21 cellular contexts compared by ENCODE assay signal in the genomic region with DNA sequence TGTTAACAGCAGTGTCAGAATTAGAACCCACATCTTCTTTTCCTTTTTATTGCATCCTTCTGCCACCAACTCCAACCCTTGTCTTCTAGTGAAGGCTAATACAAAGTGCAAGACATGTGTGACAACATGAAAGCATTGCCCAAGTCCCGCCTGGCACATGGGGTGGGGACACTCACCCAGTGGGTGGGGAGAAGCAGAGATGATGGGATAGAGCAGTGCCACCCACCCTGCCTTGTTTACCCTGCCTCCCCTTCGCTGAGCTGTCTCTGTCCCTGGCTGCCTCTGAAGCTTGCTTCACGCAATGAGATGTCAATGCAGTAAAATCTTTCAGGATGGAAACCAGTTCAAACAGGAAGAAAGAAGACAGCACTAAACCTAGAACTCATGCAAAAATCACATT.
DNase-seq lines count a peak whose midpoint lies in the region; ATAC-seq lines count a peak whose summit lies in the region.
"Had no signal": no experiment of that assay in that cellular context is flagged by ENCODE, and none has a peak within 500 bp of the region (broad histone marks: within the 10 kb centered on the region; RNA-seq: fewer than 3 reads in every experiment).

No MANE protein-coding gene starts in this region.

- H3K27me3 Mint-ChIP-seq in activated CD4-positive, alpha-beta T cell treated with anti-CD3 and anti-CD28 coated beads, Interleukin-2, amount 10 ng/mL, durations not matched to agents 24 days and 14 days = no peaks in the 10 kb centered on the region
- H3K27me3 Mint-ChIP-seq in effector memory CD8-positive, alpha-beta T cell = no peaks in the 10 kb centered on the region
- no peaks in the 10 kb centered on the region for H3K27me3 Mint-ChIP-seq in stimulated activated naive B cell treated with anti-CD40 and anti-IgM and Interleukin-4, amounts not matched to agents 10 μg/mL and 1 μg/mL and 100 μg/mL, for 72 hours

- DNase-seq in activated CD4-positive, alpha-beta T cell treated with anti-CD3 and anti-CD28 coated beads, Interleukin-2, amount 10 ng/mL, durations not matched to agents 24 days and 14 days = no peak
- no peak for DNase-seq in activated CD4-positive, alpha-beta T cell treated with anti-CD3 and anti-CD28 coated beads, Interleukin-2, amount 50 U/mL, for 1 hour
- DNase-seq in NCI-H69 (lab: John Stamatoyannopoulos, UW) (peak; percentile 55), RPMI8226 (no peak)
- DNase-seq in effector memory CD8-positive, alpha-beta T cell = no peak
- DNase-seq in stimulated activated naive B cell treated with anti-CD40 and anti-IgM and Interleukin-4, amounts not matched to agents 10 μg/mL and 1 μg/mL and 100 μg/mL, for 72 hours = no peak
- DNase-seq: activated CD4-positive, alpha-beta T cell treated with anti-CD3 and anti-CD28 coated beads for 1 hour; activated effector memory CD4-positive, alpha-beta T cell treated with anti-CD3 and anti-CD28 coated beads, Interleukin-2, amount 50 U/mL, for 16 hours; central memory CD4-positive, alpha-beta T cell; dorsolateral prefrontal cortex; NCI-H1436; NCI-H510A treated with DMSO at 0.1 percent for 48 hours; pancreas; right cardiac atrium; SIG-M5; stimulated activated CD4-positive, alpha-beta T cell treated with anti-CD3 and anti-CD28 coated beads, Interleukin-12 subunit alpha, Interleukin-12 subunit beta, amount 100 ng/mL, for 4 hours; stimulated activated CD4-positive, alpha-beta T cell treated with anti-CD3 and anti-CD28 coated beads, Interleukin-4, amount 100 ng/mL, for 4 hours; SW 1271 had no signal

- intact Hi-C loops in activated CD4-positive, alpha-beta T cell treated with anti-CD3 and anti-CD28 coated beads, Interleukin-2, amount 10 ng/mL, durations not matched to agents 24 days and 14 days (cut with micrococcal nuclease) = no loop called here

- ATAC-seq in effector memory CD8-positive, alpha-beta T cell (replicated peaks) = no peak
- ATAC-seq in stimulated activated naive B cell treated with anti-CD40 and anti-IgM and Interleukin-4, amounts not matched to agents 10 μg/mL and 1 μg/mL and 100 μg/mL, for 72 hours (replicated peaks) = no peak
- ATAC-seq in HG03521 (IDR thresholded peaks at IDR 0.05; ENCODE audit: unreplicated experiment) (no peak), GM21360 (IDR thresholded peaks at IDR 0.05; ENCODE audit: unreplicated experiment) (no peak)
- ATAC-seq: pancreas, right cardiac atrium had no signal

- no peak overlapping the region for H3K4me3 Mint-ChIP-seq in activated CD4-positive, alpha-beta T cell treated with anti-CD3 and anti-CD28 coated beads, Interleukin-2, amount 10 ng/mL, durations not matched to agents 24 days and 14 days
- no peak overlapping the region for H3K4me3 Mint-ChIP-seq in effector memory CD8-positive, alpha-beta T cell
- no peak overlapping the region for H3K4me3 Mint-ChIP-seq in stimulated activated naive B cell treated with anti-CD40 and anti-IgM and Interleukin-4, amounts not matched to agents 10 μg/mL and 1 μg/mL and 100 μg/mL, for 72 hours
- H3K4me3 Mint-ChIP-seq: nephron had no signal

- peaks cover 39% of the 10 kb centered on the region for H3K36me3 Mint-ChIP-seq in activated CD4-positive, alpha-beta T cell treated with anti-CD3 and anti-CD28 coated beads, Interleukin-2, amount 10 ng/mL, durations not matched to agents 24 days and 14 days (ENCODE audit: low read depth)
- peaks cover 22% of the 10 kb centered on the region for H3K36me3 Mint-ChIP-seq in effector memory CD8-positive, alpha-beta T cell (ENCODE audit: insufficient read depth)
- peaks cover 25 to 47% of the 10 kb centered on the region in 2 donors for H3K36me3 Mint-ChIP-seq in stimulated activated naive B cell treated with anti-CD40 and anti-IgM and Interleukin-4, amounts not matched to agents 10 μg/mL and 1 μg/mL and 100 μg/mL, for 72 hours

- H3K9me3 Mint-ChIP-seq in activated CD4-positive, alpha-beta T cell treated with anti-CD3 and anti-CD28 coated beads, Interleukin-2, amount 10 ng/mL, durations not matched to agents 24 days and 14 days = no peaks in the 10 kb centered on the region
- H3K9me3 Mint-ChIP-seq in effector memory CD8-positive, alpha-beta T cell = no peaks in the 10 kb centered on the region
- H3K9me3 Mint-ChIP-seq in stimulated activated naive B cell treated with anti-CD40 and anti-IgM and Interleukin-4, amounts not matched to agents 10 μg/mL and 1 μg/mL and 100 μg/mL, for 72 hours = no peaks in the 10 kb centered on the region
- H3K9me3 Mint-ChIP-seq: nephron had no signal

- peaks cover 37% of the 10 kb centered on the region for H3K4me1 Mint-ChIP-seq in activated CD4-positive, alpha-beta T cell treated with anti-CD3 and anti-CD28 coated beads, Interleukin-2, amount 10 ng/mL, durations not matched to agents 24 days and 14 days
- peaks cover 22 to 41% of the 10 kb centered on the region in 2 donors for H3K4me1 Mint-ChIP-seq in effector memory CD8-positive, alpha-beta T cell (ENCODE audit: low read depth in 2 of 2)
- peaks cover 28 to 42% of the 10 kb centered on the region in 2 donors for H3K4me1 Mint-ChIP-seq in stimulated activated naive B cell treated with anti-CD40 and anti-IgM and Interleukin-4, amounts not matched to agents 10 μg/mL and 1 μg/mL and 100 μg/mL, for 72 hours
- H3K4me1 Mint-ChIP-seq: nephron had no signal

- peak overlapping the region; percentile 64 for H3K27ac Mint-ChIP-seq in activated CD4-positive, alpha-beta T cell treated with anti-CD3 and anti-CD28 coated beads, Interleukin-2, amount 10 ng/mL, durations not matched to agents 24 days and 14 days
- peak overlapping the region; percentile 65 to 85 for H3K27ac Mint-ChIP-seq in effector memory CD8-positive, alpha-beta T cell
- peak overlapping the region; percentile 62 for H3K27ac Mint-ChIP-seq in stimulated activated naive B cell treated with anti-CD40 and anti-IgM and Interleukin-4, amounts not matched to agents 10 μg/mL and 1 μg/mL and 100 μg/mL, for 72 hours
- H3K27ac Mint-ChIP-seq: nephron had no signal
